25 cellular contexts compared by ENCODE assay signal in genomic region chr2:6667326-6667725, GRCh38.
"Had no signal": no experiment of that assay in that cellular context is flagged by ENCODE, and none has a peak within 500 bp of the region (broad histone marks: within the 10 kb centered on the region; RNA-seq: fewer than 3 reads in every experiment).

No MANE protein-coding gene starts in this region.

- H3K36me3 Mint-ChIP-seq: naive thymus-derived CD8-positive, alpha-beta T cell; neural progenitor cell; stimulated activated effector memory CD8-positive, alpha-beta T cell treated with anti-CD3 and anti-CD28 coated beads, Interleukin-12 subunit alpha, Interleukin-12 subunit beta, amount 100 ng/mL, for 72 hours had no signal

- H3K4me3 ChIP-seq: left lung, lower lobe of right lung, neural progenitor cell, ovary, skin epidermis, spleen, suprapubic skin, thoracic aorta, tibial artery, upper lobe of right lung had no signal

- H3K36me3 ChIP-seq: left lung, lower lobe of right lung, neural progenitor cell, neutrophil, ovary, spleen, suprapubic skin, thoracic aorta, tibial artery, upper lobe of right lung had no signal

- ATAC-seq: left colon; left lung; lower lobe of right lung; naive thymus-derived CD8-positive, alpha-beta T cell; right cardiac atrium; sciatic nerve; stimulated activated effector memory CD8-positive, alpha-beta T cell treated with anti-CD3 and anti-CD28 coated beads, Interleukin-12 subunit alpha, Interleukin-12 subunit beta, amount 100 ng/mL, for 72 hours; upper lobe of right lung had no signal

- H3K4me1 Mint-ChIP-seq: naive thymus-derived CD8-positive, alpha-beta T cell; nephron; stimulated activated effector memory CD8-positive, alpha-beta T cell treated with anti-CD3 and anti-CD28 coated beads, Interleukin-12 subunit alpha, Interleukin-12 subunit beta, amount 100 ng/mL, for 72 hours had no signal

- H3K4me2 ChIP-seq: neural progenitor cell had no signal

- H3K4me1 ChIP-seq: left lung, lower lobe of right lung, neural progenitor cell, spleen, suprapubic skin, tibial artery, upper lobe of right lung had no signal

- H3K27ac ChIP-seq: left lung, lower lobe of right lung, neural progenitor cell, neutrophil, ovary, skin epidermis, spleen, suprapubic skin, thoracic aorta, tibial artery, upper lobe of right lung had no signal

- H3K4me3 Mint-ChIP-seq: naive thymus-derived CD8-positive, alpha-beta T cell; nephron; neural progenitor cell; stimulated activated effector memory CD8-positive, alpha-beta T cell treated with anti-CD3 and anti-CD28 coated beads, Interleukin-12 subunit alpha, Interleukin-12 subunit beta, amount 100 ng/mL, for 72 hours; stimulated activated naive CD8-positive, alpha-beta T cell treated with anti-CD3 and anti-CD28 coated beads, Interleukin-15, Interleukin-2, amounts not matched to agents 100 ng/mL and 50 ng/mL, for 24 hours had no signal

- DNase-seq: hippocampal formation; kidney; left colon; left lung; lower lobe of right lung; mammary epithelial cell; mesenchymal stem cell; naive thymus-derived CD8-positive, alpha-beta T cell; ovary; right cardiac atrium; spleen; stimulated activated CD4-positive, alpha-beta T cell treated with anti-CD3 and anti-CD28 coated beads, Interleukin-4, amount 100 ng/mL, for 24 hours; stimulated activated naive CD4-positive, alpha-beta T cell; tibial artery; upper lobe of right lung had no signal

- H3K9me3 Mint-ChIP-seq: naive thymus-derived CD8-positive, alpha-beta T cell; nephron; stimulated activated effector memory CD8-positive, alpha-beta T cell treated with anti-CD3 and anti-CD28 coated beads, Interleukin-12 subunit alpha, Interleukin-12 subunit beta, amount 100 ng/mL, for 72 hours; stimulated activated naive CD8-positive, alpha-beta T cell treated with anti-CD3 and anti-CD28 coated beads, Interleukin-15, Interleukin-2, amounts not matched to agents 100 ng/mL and 50 ng/mL, for 24 hours had no signal

- H3K27ac Mint-ChIP-seq: naive thymus-derived CD8-positive, alpha-beta T cell; nephron; neural progenitor cell; progenitor cell of endocrine pancreas; stimulated activated effector memory CD8-positive, alpha-beta T cell treated with anti-CD3 and anti-CD28 coated beads, Interleukin-12 subunit alpha, Interleukin-12 subunit beta, amount 100 ng/mL, for 72 hours; stimulated activated naive CD8-positive, alpha-beta T cell treated with anti-CD3 and anti-CD28 coated beads, Interleukin-15, Interleukin-2, amounts not matched to agents 100 ng/mL and 50 ng/mL, for 24 hours had no signal

- H2AFZ ChIP-seq: neural progenitor cell had no signal

- H3K27me3 ChIP-seq: left lung, neural progenitor cell, neutrophil, ovary, spleen, suprapubic skin, tibial artery, upper lobe of right lung had no signal

- H3K9ac ChIP-seq: neural progenitor cell had no signal

- H3K9me3 ChIP-seq: left lung, lower lobe of right lung, neutrophil, ovary, spleen, suprapubic skin, thoracic aorta, tibial artery, upper lobe of right lung had no signal
